Comparison of ENCODE assay signal across 13 cellular contexts in the genomic region with DNA sequence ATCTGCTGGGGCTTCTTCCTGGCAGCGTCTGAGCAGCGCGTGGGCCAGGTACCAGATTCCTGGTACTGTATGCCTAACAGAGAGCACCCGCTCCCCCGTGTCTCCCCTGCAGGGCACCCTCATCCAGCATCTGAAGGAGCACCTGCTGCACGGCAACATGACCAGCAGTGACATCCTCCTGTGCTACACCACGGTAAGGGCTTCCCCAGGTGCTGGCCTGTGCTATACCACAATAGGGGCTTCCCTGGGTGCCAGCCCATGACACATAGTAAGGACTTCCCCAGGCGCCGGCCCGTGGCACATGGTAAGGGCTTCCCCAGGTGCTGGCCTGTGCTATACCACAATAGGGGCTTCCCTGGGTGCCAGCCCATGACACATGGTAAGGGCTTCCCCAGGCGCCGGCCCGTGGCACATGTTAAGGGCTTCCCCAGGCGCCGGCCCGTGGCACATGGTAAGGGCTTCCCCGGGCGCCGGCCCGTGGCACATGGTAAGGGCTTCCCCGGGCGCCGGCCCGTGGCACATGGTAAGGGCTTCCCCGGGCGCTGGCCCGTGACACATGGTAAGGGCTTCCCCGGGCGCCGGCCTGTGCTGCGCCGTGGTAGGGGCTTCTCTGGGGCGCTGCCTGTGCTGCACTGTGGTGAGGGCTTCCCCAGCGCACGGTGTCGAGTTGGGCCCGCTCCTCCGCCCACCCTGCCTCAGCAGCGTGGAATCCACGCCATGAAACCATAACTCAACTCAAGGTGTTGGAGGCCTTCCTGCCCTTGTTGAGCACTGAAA. TPM values are rescaled to one million over a fixed set of nuclear protein-coding genes. Genes with fewer than 3 reads are reported as not detected.
DNase-seq lines count a peak whose midpoint lies in the region; ATAC-seq and TF ChIP-seq lines count a peak whose summit lies in the region.
"Had no signal": no experiment of that assay in that cellular context is flagged by ENCODE, and none has a peak within 500 bp of the region (broad histone marks: within the 10 kb centered on the region; RNA-seq: fewer than 3 reads in every experiment).

No MANE protein-coding gene starts in this region.

- H3K4me3 Mint-ChIP-seq in activated T-helper 17 cell treated with anti-CD3 and anti-CD28 coated beads, Interleukin-2, amount 50 U/mL, for 72 hours, result no peak overlapping the region

- DNase-seq in GM13977 (ENCODE audit: low spot score) (peak; percentile 58), DMS 273 treated with DMSO at 0.1 percent for 48 hours (lab: John Stamatoyannopoulos, UW) (no peak), amniotic stem cell (lab: John Stamatoyannopoulos, UW) (no peak), putamen (ENCODE audit: low spot score) (no peak)
- DNase-seq: activated CD4-positive, alpha-beta T cell treated with anti-CD3 and anti-CD28 coated beads, Interleukin-2, amount 50 U/mL, for 4 hours; hypothalamus; NCI-H146; NCI-H446 treated with DMSO at 0.1 percent for 48 hours; T-helper 9 cell had no signal

- no peak overlapping the region for H3K27ac Mint-ChIP-seq in activated T-helper 17 cell treated with anti-CD3 and anti-CD28 coated beads, Interleukin-2, amount 50 U/mL, for 72 hours

- in situ Hi-C loops in GM13977 (cut with MboI; ENCODE audit: low pct_unique_long_range_greater_than_20kb, low sequenced_read_pairs, unreplicated experiment), result no loop called here

- ATAC-seq in GM18873 (IDR thresholded peaks at IDR 0.05; ENCODE audit: low FRiP score, unreplicated experiment), result peak; percentile 69
- peak; percentile 62 for ATAC-seq in HG02623 (IDR thresholded peaks at IDR 0.05; ENCODE audit: unreplicated experiment)
- peak; percentile 78 for ATAC-seq in activated T-helper 17 cell treated with anti-CD3 and anti-CD28 coated beads, Interleukin-2, amount 50 U/mL, for 72 hours (replicated peaks)
- ATAC-seq in HG03571 (IDR thresholded peaks at IDR 0.05; ENCODE audit: unreplicated experiment), result no peak

- H3K27me3 Mint-ChIP-seq in activated T-helper 17 cell treated with anti-CD3 and anti-CD28 coated beads, Interleukin-2, amount 50 U/mL, for 72 hours, result no peaks in the 10 kb centered on the region

- H3K9me3 Mint-ChIP-seq in activated T-helper 17 cell treated with anti-CD3 and anti-CD28 coated beads, Interleukin-2, amount 50 U/mL, for 72 hours, result no peaks in the 10 kb centered on the region

- peaks cover 5% of the 10 kb centered on the region for H3K4me1 Mint-ChIP-seq in activated T-helper 17 cell treated with anti-CD3 and anti-CD28 coated beads, Interleukin-2, amount 50 U/mL, for 72 hours

- no peak for TF ChIP-seq CTCF in GM13977 (IDR thresholded peaks at IDR 0.05; ENCODE audit: extremely low read depth, insufficient read depth, missing control alignments)

- H3K36me3 Mint-ChIP-seq in activated T-helper 17 cell treated with anti-CD3 and anti-CD28 coated beads, Interleukin-2, amount 50 U/mL, for 72 hours (ENCODE audit: low read depth), result peaks cover 26% of the 10 kb centered on the region

RNA-seq across cellular contexts. Expression of a gene that starts 49.3 kb away (rescaled TPM):
- 10 to 100 TPM; 23.2 to 24.6 TPM for total RNA-seq in activated T-helper 17 cell treated with anti-CD3 and anti-CD28 coated beads, Interleukin-2, amount 50 U/mL, for 72 hours
